9 cellular contexts compared by ENCODE assay signal in the genomic region with DNA sequence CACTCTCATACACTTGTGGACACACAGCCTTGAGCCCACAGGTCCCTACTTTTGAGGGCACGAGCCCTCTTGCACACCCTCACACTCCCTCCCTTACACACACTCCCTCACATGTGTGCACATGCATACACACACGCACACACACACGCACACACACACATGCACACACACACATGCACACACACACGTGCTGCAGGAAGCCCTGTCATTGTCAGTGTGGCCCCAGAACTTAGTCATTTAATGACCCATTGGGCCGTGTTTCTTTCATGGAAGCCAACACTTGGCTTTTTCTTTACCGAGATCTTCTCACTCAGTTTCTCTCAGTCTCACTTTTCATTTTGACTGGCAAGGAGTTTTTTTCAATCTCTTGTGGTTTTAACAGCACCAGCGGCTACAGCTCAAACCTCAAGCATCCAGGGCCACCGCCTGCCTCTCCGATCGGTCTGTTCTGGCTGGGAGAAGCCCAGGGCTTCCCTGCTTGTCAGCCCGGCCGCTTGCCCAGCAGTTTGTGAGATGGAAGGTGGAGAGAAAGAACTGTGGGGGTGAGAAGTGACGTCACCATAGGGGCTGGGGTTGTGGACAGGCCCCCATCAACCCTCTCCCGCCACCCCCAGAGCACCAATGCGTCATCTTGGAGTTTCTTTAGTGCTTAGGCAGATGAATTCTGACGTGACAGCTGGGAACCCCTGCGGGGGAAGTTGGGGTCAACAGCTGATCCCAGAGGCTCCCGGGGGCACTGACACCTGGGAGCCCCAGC. TPM values are rescaled to one million over a fixed set of nuclear protein-coding genes. Genes with fewer than 3 reads are reported as not detected.
DNase-seq lines count a peak whose midpoint lies in the region; ATAC-seq and TF ChIP-seq lines count a peak whose summit lies in the region.
"Had no signal": no experiment of that assay in that cellular context is flagged by ENCODE, and none has a peak within 500 bp of the region (broad histone marks: within the 10 kb centered on the region; RNA-seq: fewer than 3 reads in every experiment).

No MANE protein-coding gene starts in this region.

- no peaks in the 10 kb centered on the region for H3K36me3 Mint-ChIP-seq in chondrocyte (ENCODE audit: low read depth)

- TF ChIP-seq CTCF in chondrocyte (IDR thresholded peaks at IDR 0.05): no peak

- no peaks in the 10 kb centered on the region for H3K9me3 Mint-ChIP-seq in chondrocyte (ENCODE audit: low read depth)

- no peaks in the 10 kb centered on the region for H3K27me3 Mint-ChIP-seq in chondrocyte (ENCODE audit: low read depth)

- no peak overlapping the region for H3K27ac Mint-ChIP-seq in chondrocyte (ENCODE audit: unreplicated experiment)

- H3K4me1 Mint-ChIP-seq in chondrocyte (ENCODE audit: low read depth): peaks cover 12% of the 10 kb centered on the region

- DNase-seq in NK-92 treated with Interleukin-12 subunit alpha and Interleukin-12 subunit beta, amount 100 ng/mL, for 24 hours (lab: John Stamatoyannopoulos, UW): peak; percentile 36
- DNase-seq in NK-92 (lab: John Stamatoyannopoulos, UW; ENCODE audit: unreplicated experiment) (no peak), NCI-H1105 (lab: John Stamatoyannopoulos, UW) (no peak), NCI-H2171 (lab: John Stamatoyannopoulos, UW) (no peak), chondrocyte (ENCODE audit: low spot score) (no peak)
- DNase-seq in activated naive CD4-positive, alpha-beta T cell treated with anti-CD3 and anti-CD28 coated beads, Interleukin-2, amount 50 U/mL, for 16 hours: peak; percentile 62
- DNase-seq in stimulated activated CD8-positive, alpha-beta memory T cell treated with anti-CD3 and anti-CD28 coated beads, Interleukin-7, amount 100 ng/mL, for 4 hours (ENCODE audit: low read depth in 2 of 2): peak; percentile 33 to 50

- no peak overlapping the region for H3K4me3 Mint-ChIP-seq in chondrocyte (ENCODE audit: unreplicated experiment)

- peak; percentile 34 for ATAC-seq in HG03442 (IDR thresholded peaks at IDR 0.05; ENCODE audit: unreplicated experiment)
- ATAC-seq: left colon had no signal

RNA-seq across cellular contexts. Expression of a gene that starts 15.8 kb away (rescaled TPM):
- not detected in 3 replicates for total RNA-seq in chondrocyte

RNA-seq across cellular contexts. Expression of a gene that starts 28.0 kb away (rescaled TPM):
- 14.5 to 17.8 TPM (median 17.7 TPM) in 3 replicates for total RNA-seq in chondrocyte

Comparison
In these comparisons a context has a peak if more than half of its experiments do, and no peak if none do; other contexts are left out.
1. DNase-seq: peak in NK-92 treated with Interleukin-12 subunit alpha and Interleukin-12 subunit beta, amount 100 ng/mL, for 24 hours (single experiment), activated naive CD4-positive, alpha-beta T cell treated with anti-CD3 and anti-CD28 coated beads, Interleukin-2, amount 50 U/mL, for 16 hours (single experiment) and stimulated activated CD8-positive, alpha-beta memory T cell treated with anti-CD3 and anti-CD28 coated beads, Interleukin-7, amount 100 ng/mL, for 4 hours (2 of 2); none in NK-92 (single experiment), NCI-H1105 (single experiment), NCI-H2171 (single experiment) and chondrocyte (single experiment).